In genomic region chr1:248697907-248698306, GRCh38 we compare ENCODE assay signal across 1 cellular context.
TF ChIP-seq lines count a peak whose summit lies in the region.

No MANE protein-coding gene starts in this region.

TF ChIP-seq in K562, 482 proteins besides CTCF, POLR2A, EP300 and RAD21:
- no peak for TF ChIP-seq ZC3H8 (IDR thresholded peaks at IDR 0.05)
- TF ChIP-seq TFE3 (CRISPR knock-in tag; IDR thresholded peaks at IDR 0.05), result no peak
- no peak for TF ChIP-seq PTTG1 (tag; IDR thresholded peaks at IDR 0.05; ENCODE audit: low read depth)
- no peak for TF ChIP-seq FOXJ2 (tag; IDR thresholded peaks at IDR 0.05)
- TF ChIP-seq NCOR1 (IDR thresholded peaks at IDR 0.05), result no peak
- no peak for TF ChIP-seq ZBTB34 (CRISPR knock-in tag; IDR thresholded peaks at IDR 0.05)
- no peak for TF ChIP-seq KLF16 (IDR thresholded peaks at IDR 0.05)
- no peak for TF ChIP-seq GABPB1 (CRISPR knock-in tag; IDR thresholded peaks at IDR 0.05)
- no peak for TF ChIP-seq ATF1 (CRISPR knock-in tag; IDR thresholded peaks at IDR 0.05)
- no peak for TF ChIP-seq ATF1 (tag; IDR thresholded peaks at IDR 0.05)
- no peak for TF ChIP-seq ZBTB2 (IDR thresholded peaks at IDR 0.05)
- TF ChIP-seq NR4A1 (CRISPR knock-in tag; IDR thresholded peaks at IDR 0.05), result no peak
- TF ChIP-seq NR4A1 (tag; IDR thresholded peaks at IDR 0.05), result no peak
- no peak for TF ChIP-seq GTF2F1 (IDR thresholded peaks at IDR 0.05; ENCODE audit: low read depth, low read length)
- TF ChIP-seq ZNF274 (IDR thresholded peaks at IDR 0.05; ENCODE audit: borderline replicate concordance, low read depth, low read length), result no peak
- TF ChIP-seq ZNF408 (CRISPR knock-in tag; IDR thresholded peaks at IDR 0.05; ENCODE audit: low read depth), result no peak
- TF ChIP-seq ATF7 (IDR thresholded peaks at IDR 0.05), result no peak
- TF ChIP-seq NFE2 (IDR thresholded peaks at IDR 0.05; ENCODE audit: low read depth), result no peak
